9 cellular contexts compared by ENCODE assay signal in the genomic region with DNA sequence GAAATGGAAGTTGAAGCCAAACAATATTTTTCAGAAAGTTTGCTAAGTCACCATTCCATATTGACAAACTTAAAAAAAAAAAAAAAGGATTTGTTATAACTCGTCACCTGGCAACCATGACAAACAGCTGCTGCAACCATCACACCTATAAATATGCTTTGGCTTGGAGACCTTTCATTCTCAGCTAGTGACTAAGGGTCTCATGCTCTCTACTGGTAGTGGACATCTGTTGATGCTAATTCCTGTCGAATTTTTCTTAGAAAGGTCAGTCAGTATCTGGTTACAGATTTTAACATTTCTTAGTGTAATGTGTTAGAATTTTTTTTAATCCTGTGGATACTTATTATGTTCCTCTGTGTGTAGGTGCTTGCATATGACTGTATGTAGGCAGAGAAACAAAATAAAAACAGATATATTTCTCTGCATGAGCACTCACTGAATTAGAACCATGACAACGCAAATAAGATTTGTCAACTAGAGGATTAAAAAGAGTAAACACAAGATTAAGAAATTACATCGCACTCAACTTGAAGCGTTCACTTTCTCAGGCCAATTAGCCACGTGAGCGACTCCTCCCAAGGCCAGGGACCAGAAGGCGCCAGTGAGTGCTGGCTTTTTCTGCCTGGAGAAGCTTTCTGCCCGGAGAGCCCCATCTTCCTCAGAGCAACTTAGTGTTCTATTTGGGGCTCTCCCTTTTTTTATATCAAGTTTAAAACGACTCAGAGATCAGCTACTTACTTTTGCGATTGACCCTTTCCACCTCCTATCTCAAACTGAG. TPM values are rescaled to one million over a fixed set of nuclear protein-coding genes. Genes with fewer than 3 reads are reported as not detected.
DNase-seq lines count a peak whose midpoint lies in the region; ATAC-seq, FAIRE-seq and TF ChIP-seq lines count a peak whose summit lies in the region.
"Had no signal": no experiment of that assay in that cellular context is flagged by ENCODE, and none has a peak within 500 bp of the region (broad histone marks: within the 10 kb centered on the region; RNA-seq: fewer than 3 reads in every experiment).

No MANE protein-coding gene starts in this region.

- H3K36me3 ChIP-seq in BJ (ENCODE audit: control insufficient read depth, insufficient read depth, low read length) = no peaks in the 10 kb centered on the region
- H3K36me3 ChIP-seq in mucosa of rectum (ENCODE audit: control insufficient read depth in 2 of 2, insufficient read depth in 2 of 2, low read length in 2 of 2) = peaks cover 0 to 3% of the 10 kb centered on the region in 2 donors

- H3K9ac ChIP-seq in mucosa of rectum (ENCODE audit: low read depth in 1 of 2, low read length in 2 of 2) = no peak overlapping the region

- H3K4me1 ChIP-seq in mucosa of rectum (ENCODE audit: control insufficient read depth in 2 of 2, insufficient read depth in 2 of 2, low read length in 2 of 2) = peaks cover 12 to 53% of the 10 kb centered on the region in 2 donors

- H3K9me3 ChIP-seq in mucosa of rectum (ENCODE audit: control insufficient read depth in 2 of 2, low read length in 2 of 2) = peaks cover 0 to 4% of the 10 kb centered on the region in 2 donors

- DNase-seq in BJ (ENCODE audit: low read depth) (peak; percentile 46), M059J (ENCODE audit: low read depth) (peak; percentile 83), T-helper 1 cell (no peak), HuH-7.5 (ENCODE audit: low spot score) (no peak)
- DNase-seq: effector CD8-positive, alpha-beta T cell had no signal

- TF ChIP-seq POLR2A in GM18505 (IDR thresholded peaks at IDR 0.05; ENCODE audit: borderline replicate concordance, extremely low read depth, insufficient read depth, insufficient read length) = no peak

- H3K27ac ChIP-seq in mucosa of rectum (ENCODE audit: low read depth in 2 of 2, low read length in 2 of 2) = peak overlapping the region; percentile 27 to 71

- ATAC-seq in GM18511 (IDR thresholded peaks at IDR 0.05; ENCODE audit: unreplicated experiment) (no peak), GM18505 (IDR thresholded peaks at IDR 0.05; ENCODE audit: unreplicated experiment) (no peak)

- no peak overlapping the region for H3K4me3 ChIP-seq in BJ (ENCODE audit: low read depth, low read length)
- H3K4me3 ChIP-seq in mucosa of rectum (ENCODE audit: low read length in 2 of 2) = no peak overlapping the region

- FAIRE-seq in colon (lab: Jason Lieb, UNC) = peak; percentile 41

- POLR2A ChIA-PET in BJ (lab: Charles Lee) = no interaction called here

- H3K27me3 ChIP-seq in BJ (ENCODE audit: control insufficient read depth, insufficient read depth, low read length) (peaks cover 2% of the 10 kb centered on the region), mucosa of rectum (ENCODE audit: control insufficient read depth in 2 of 2, insufficient read depth in 2 of 2, low read length in 2 of 2) (no peaks in the 10 kb centered on the region)

- CTCF ChIA-PET in BJ (lab: Yijun Ruan, JAX) = interaction anchor here (7.1 kb wide), 1 partner anchor 57 kb away, joined by 166 read pairs; no protein-coding TSS in a partner anchor

- no peak for TF ChIP-seq CTCF in BJ (IDR thresholded peaks at IDR 0.05; ENCODE audit: insufficient read depth, low read depth, low read length)

RNA-seq across cellular contexts. Expression of a gene that starts 27.0 kb away (rescaled TPM):
- 16.9 and 20.3 TPM in 2 replicates for polyA plus RNA-seq in BJ (2011; rRNA removed)
- polyA minus RNA-seq in BJ (2011; rRNA and poly(A)+ RNA removed) = 10.3 and 12.7 TPM in 2 replicates
- 25.9 and 49.3 TPM in 2 replicates for total RNA-seq in M059J (2014; rRNA removed; shearing (Covaris generic))

Comparison
In these comparisons a context has a peak if more than half of its experiments do, and no peak if none do; other contexts are left out.
1. DNase-seq: peak in BJ (single experiment) and M059J (single experiment); none in T-helper 1 cell (0 of 5) and HuH-7.5 (single experiment).